18 cellular contexts compared by ENCODE assay signal in the genomic region with DNA sequence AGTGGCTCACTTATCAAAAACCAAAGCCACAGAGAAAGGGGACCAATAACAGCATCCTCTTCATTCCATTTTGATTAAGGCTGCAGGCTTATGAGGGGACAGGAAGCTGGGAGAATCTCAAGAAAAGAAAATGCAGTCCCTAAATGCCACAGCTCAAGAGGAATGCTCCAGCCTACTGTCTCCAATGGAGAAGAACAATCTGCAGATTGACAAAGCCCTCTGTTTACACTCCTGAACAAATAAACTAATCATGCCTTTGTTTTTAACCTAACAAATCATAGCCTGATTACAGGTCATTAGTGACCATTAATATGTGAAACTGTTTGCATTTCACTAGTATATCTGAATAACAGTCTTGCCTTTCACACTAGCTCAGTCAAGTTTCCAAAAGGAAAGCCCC. TPM values are rescaled to one million over a fixed set of nuclear protein-coding genes. Genes with fewer than 3 reads are reported as not detected.
DNase-seq lines count a peak whose midpoint lies in the region; TF ChIP-seq lines count a peak whose summit lies in the region.
"Had no signal": no experiment of that assay in that cellular context is flagged by ENCODE, and none has a peak within 500 bp of the region (broad histone marks: within the 10 kb centered on the region; RNA-seq: fewer than 3 reads in every experiment).

No MANE protein-coding gene starts in this region.

- H3K9me3 ChIP-seq in iPS-20b (ENCODE audit: insufficient read depth, low read depth, low read length) (no peaks in the 10 kb centered on the region), neuronal stem cell (replicated peaks in 1 of 2; ENCODE audit: control insufficient read depth in 2 of 2, insufficient read depth in 1 of 2, low read depth in 1 of 2, low read length in 2 of 2) (no peaks in the 10 kb centered on the region)
- H3K9me3 ChIP-seq: BLaER1 had no signal

- H4K8ac ChIP-seq in neuronal stem cell (ENCODE audit: low read depth, low read length): no peak overlapping the region

- H3K27ac ChIP-seq in 22Rv1 (peak overlapping the region; percentile 66), iPS-20b (ENCODE audit: low read length) (no peak overlapping the region), neuronal stem cell (replicated peaks; ENCODE audit: low read length) (peak overlapping the region; percentile 25)
- H3K27ac ChIP-seq: BLaER1 had no signal

- DNase-seq in NCI-H69 (lab: John Stamatoyannopoulos, UW) (peak; percentile 17), neuronal stem cell (ENCODE audit: low spot score) (no peak), retina (no peak), activated gamma-delta T cell treated with Interleukin-2 at 50 U/mL for 16 hours (no peak), HT-29 (ENCODE audit: low spot score) (no peak)
- DNase-seq: 8988T; CD4-positive, alpha-beta memory T cell; DMS153; DMS79; GDM1; GOT3; H7; HFFc6 had no signal

- peaks cover 20% of the 10 kb centered on the region for H3K4me1 ChIP-seq in iPS-20b (ENCODE audit: insufficient read depth, low read length)
- peaks cover 0 to 12% of the 10 kb centered on the region in 2 donors for H3K4me1 ChIP-seq in neuronal stem cell (ENCODE audit: control insufficient read depth in 2 of 2, insufficient read depth in 1 of 2, low read depth in 1 of 2, low read length in 2 of 2)
- H3K4me1 ChIP-seq: BLaER1 had no signal

- no peak overlapping the region for H2BK12ac ChIP-seq in neuronal stem cell (ENCODE audit: low read length)

- no peak overlapping the region for H2BK120ac ChIP-seq in neuronal stem cell (ENCODE audit: low read depth, low read length)

- no peak for TF ChIP-seq CTCF in 22Rv1 (IDR thresholded peaks at IDR 0.05)

- no peak overlapping the region for H3K9ac ChIP-seq in iPS-20b (ENCODE audit: low read depth, low read length)
- no peak overlapping the region for H3K9ac ChIP-seq in neuronal stem cell (ENCODE audit: low read depth, low read length, poor library complexity)
- H3K9ac ChIP-seq: BLaER1 had no signal

- H2AFZ ChIP-seq in neuronal stem cell (ENCODE audit: low read length): no peak overlapping the region

- H3K18ac ChIP-seq in neuronal stem cell (ENCODE audit: low read length): no peak overlapping the region

- no peak overlapping the region for H3K14ac ChIP-seq in neuronal stem cell (ENCODE audit: low read length)

- H3K79me1 ChIP-seq in neuronal stem cell (ENCODE audit: low read depth, low read length): peaks cover 2% of the 10 kb centered on the region

- H2BK5ac ChIP-seq in neuronal stem cell (ENCODE audit: low read length): no peak overlapping the region

- no peak overlapping the region for H2AK5ac ChIP-seq in neuronal stem cell (ENCODE audit: low read depth, low read length)

- H4K91ac ChIP-seq in neuronal stem cell (ENCODE audit: low read depth, low read length, poor library complexity): no peak overlapping the region

- H3K36me3 ChIP-seq in iPS-20b (ENCODE audit: insufficient read depth, low read depth, low read length): no peaks in the 10 kb centered on the region
- no peaks in the 10 kb centered on the region for H3K36me3 ChIP-seq in neuronal stem cell (replicated peaks in 1 of 2; ENCODE audit: control insufficient read depth in 2 of 2, insufficient read depth in 2 of 2, low read length in 2 of 2)
- H3K36me3 ChIP-seq: BLaER1 had no signal

- no peak overlapping the region for H2BK15ac ChIP-seq in neuronal stem cell (ENCODE audit: low read length)

- H3K4me3 ChIP-seq in iPS-20b (ENCODE audit: low read length) (peak overlapping the region; percentile 22; the same call in 1 of the 2 replicates), neuronal stem cell (ENCODE audit: low read length in 2 of 2) (no peak overlapping the region)
- H3K4me3 ChIP-seq: BLaER1 had no signal

- no peak overlapping the region for H3K4me2 ChIP-seq in neuronal stem cell (ENCODE audit: insufficient read depth, low read length, poor library complexity, severe bottlenecking)
- H3K4me2 ChIP-seq: BLaER1 had no signal

- no peaks in the 10 kb centered on the region for H3K27me3 ChIP-seq in iPS-20b (ENCODE audit: insufficient read depth, low read length)
- H3K27me3 ChIP-seq in neuronal stem cell (ENCODE audit: control insufficient read depth in 3 of 3, insufficient read depth in 3 of 3, low read depth in 1 of 3, low read length in 3 of 3): no peaks in the 10 kb centered on the region
- H3K27me3 ChIP-seq: BLaER1 had no signal

- no peak overlapping the region for H3K23ac ChIP-seq in neuronal stem cell (ENCODE audit: low read depth, low read length, poor library complexity)

- no peak overlapping the region for H3K4ac ChIP-seq in neuronal stem cell (ENCODE audit: low read length)

RNA-seq across cellular contexts. Expression of a gene that starts 26.5 kb away (rescaled TPM):
- polyA plus RNA-seq in neuronal stem cell (2013, experiment 1 of 2): 52.9 TPM
- 52.6 TPM for polyA plus RNA-seq in neuronal stem cell (2013, experiment 2 of 2)
- total RNA-seq in HT-29 (2014; rRNA removed; shearing (Covaris generic)): 0.03 and 0.08 TPM in 2 replicates
- total RNA-seq: A673, HFFc6 had no signal
- polyA plus RNA-seq: AG04450 had no signal
